Comparison of ENCODE assay signal across 8 cellular contexts in genomic region chr1:248863011-248863881, GRCh38. TPM values are rescaled to one million over a fixed set of nuclear protein-coding genes. Genes with fewer than 3 reads are reported as not detected.
DNase-seq lines count a peak whose midpoint lies in the region; ATAC-seq, FAIRE-seq and TF ChIP-seq lines count a peak whose summit lies in the region.

No MANE protein-coding gene starts in this region.

- no peaks in the 10 kb centered on the region for H3K9me3 ChIP-seq in NT2/D1 (ENCODE audit: insufficient read depth, low read length)
- H3K9me3 ChIP-seq in mucosa of stomach (ENCODE audit: control insufficient read depth, low read length), result no peaks in the 10 kb centered on the region

- peak; percentile 44 for FAIRE-seq in HTR-8/SVneo (lab: Jason Lieb, UNC)

- H3K4me3 ChIP-seq in NT2/D1 (ENCODE audit: insufficient read length, low read depth), result peak overlapping the region; percentile 66
- H3K4me3 ChIP-seq in epithelial cell of proximal tubule (ENCODE audit: low read depth, low read length), result peak overlapping the region; percentile 65
- H3K4me3 ChIP-seq in mucosa of stomach (ENCODE audit: low read length), result peak overlapping the region; percentile 45

- peak overlapping the region; percentile 91 for H3K9ac ChIP-seq in NT2/D1 (ENCODE audit: insufficient read length, low read depth)
- H3K9ac ChIP-seq in mucosa of stomach (ENCODE audit: low read length), result peak overlapping the region; percentile 32

- H3K27me3 ChIP-seq in NT2/D1 (ENCODE audit: insufficient read depth, insufficient read length), result peaks cover 46% of the 10 kb centered on the region
- H3K27me3 ChIP-seq in mucosa of stomach (ENCODE audit: control insufficient read depth, insufficient read depth, low read length), result no peaks in the 10 kb centered on the region

- no peak for TF ChIP-seq CTCF in epithelial cell of proximal tubule (conservative IDR thresholded peaks at IDR 0.05; ENCODE audit: low read depth, low read length)

- in situ Hi-C loops in Caki2 (cut with HindIII; ENCODE audit: low pct_unique_long_range_greater_than_20kb, low sequenced_read_pairs), result no loop called here

- ATAC-seq in GM21390 (IDR thresholded peaks at IDR 0.05; ENCODE audit: unreplicated experiment), result peak; percentile 68

- peak; percentile 81 for DNase-seq in Caki2 (ENCODE audit: low read depth)
- DNase-seq in HTR-8/SVneo (ENCODE audit: insufficient read length, low spot score), result peak; percentile 70
- DNase-seq in NT2/D1 (ENCODE audit: low read depth, low spot score), result no peak
- DNase-seq in activated T-cell treated with anti-CD3 and anti-CD28 coated beads for 1 hour (ENCODE audit: low read depth), result peak; percentile 75
- DNase-seq in epithelial cell of proximal tubule (ENCODE audit: low read depth), result no peak
- DNase-seq in stimulated activated CD8-positive, alpha-beta memory T cell treated with anti-CD3 and anti-CD28 coated beads, Interleukin-7, amount 100 ng/mL, for 24 hours (ENCODE audit: low read depth), result peak; percentile 70

- no peaks in the 10 kb centered on the region for H3K36me3 ChIP-seq in NT2/D1 (ENCODE audit: insufficient read depth, insufficient read length, low read length)
- no peaks in the 10 kb centered on the region for H3K36me3 ChIP-seq in mucosa of stomach (ENCODE audit: control insufficient read depth, insufficient read depth, low read length)

- H3K4me1 ChIP-seq in NT2/D1 (ENCODE audit: insufficient read depth, insufficient read length), result peaks cover 7% of the 10 kb centered on the region
- H3K4me1 ChIP-seq in mucosa of stomach (ENCODE audit: control insufficient read depth, insufficient read depth, low read length), result peaks cover 25% of the 10 kb centered on the region

RNA-seq across cellular contexts. Expression of gene ZNF692, which starts 4.4 kb away (rescaled TPM):
- total RNA-seq in Caki2 (2014; rRNA removed; shearing (Covaris generic); ENCODE audit: low replicate concordance), result 8.1 and 8.2 TPM in 2 replicates
- total RNA-seq in epithelial cell of proximal tubule, result 24.0 and 35.7 TPM in 2 replicates

RNA-seq across cellular contexts. Expression of gene ZNF672, which starts 25.2 kb away (rescaled TPM):
- 16.2 and 27.4 TPM in 2 replicates for total RNA-seq in Caki2 (2014; rRNA removed; shearing (Covaris generic); ENCODE audit: low replicate concordance)
- 26.1 and 32.6 TPM in 2 replicates for total RNA-seq in epithelial cell of proximal tubule

RNA-seq across cellular contexts. Expression of gene SH3BP5L, which starts 37.5 kb away (rescaled TPM):
- 28.4 and 30.8 TPM in 2 replicates for total RNA-seq in Caki2 (2014; rRNA removed; shearing (Covaris generic); ENCODE audit: low replicate concordance)
- 23.5 and 25.6 TPM in 2 replicates for total RNA-seq in epithelial cell of proximal tubule

RNA-seq across cellular contexts. Expression of gene PGBD2, which starts 42.8 kb away (rescaled TPM):
- 5.8 and 10.4 TPM in 2 replicates for total RNA-seq in Caki2 (2014; rRNA removed; shearing (Covaris generic); ENCODE audit: low replicate concordance)
- 2.3 and 2.7 TPM in 2 replicates for total RNA-seq in epithelial cell of proximal tubule

Comparison
In these comparisons a context has a peak if more than half of its experiments do, and no peak if none do; other contexts are left out.
1. DNase-seq: peak in Caki2 (single experiment), HTR-8/SVneo (single experiment), activated T-cell treated with anti-CD3 and anti-CD28 coated beads for 1 hour (single experiment) and stimulated activated CD8-positive, alpha-beta memory T cell treated with anti-CD3 and anti-CD28 coated beads, Interleukin-7, amount 100 ng/mL, for 24 hours (single experiment); none in NT2/D1 (single experiment) and epithelial cell of proximal tubule (single experiment).
2. Peak in every context shown above with its lines, with median percentiles within 50 percentile points of each other: H3K4me3 ChIP-seq.